In the genomic region with DNA sequence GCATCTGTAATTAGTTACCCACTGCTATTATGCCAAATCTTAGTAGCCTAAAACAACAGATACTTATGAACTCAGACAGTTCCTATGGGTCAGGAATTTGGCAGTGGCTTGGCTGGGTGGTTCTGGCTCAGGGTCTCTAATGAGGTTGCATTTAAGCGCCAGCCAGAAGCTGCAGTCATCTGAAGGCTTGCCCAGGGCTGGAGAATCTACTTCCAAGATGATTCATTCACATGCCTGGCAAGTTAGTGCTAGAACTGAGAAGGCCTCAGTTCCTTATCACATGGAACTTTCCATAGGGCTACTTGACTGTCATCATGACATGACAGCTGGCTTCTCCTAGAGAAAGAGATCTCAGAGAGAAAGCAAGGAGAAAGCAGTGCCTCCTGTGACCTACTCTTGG, we compare ENCODE assay signal across 1 cellular context.
TF ChIP-seq lines count a peak whose summit lies in the region.

No MANE protein-coding gene starts in this region.

TF ChIP-seq in K562, 482 proteins besides CTCF, POLR2A, EP300 and RAD21 (continued from another document and continues in another):
- TF ChIP-seq HNRNPLL (IDR thresholded peaks at IDR 0.05; ENCODE audit: low read depth, low read length, poor library complexity, severe bottlenecking) (no peak), DMBX1 (CRISPR knock-in tag; IDR thresholded peaks at IDR 0.05; ENCODE audit: borderline replicate concordance) (no peak), C11orf30 (IDR thresholded peaks at IDR 0.05; ENCODE audit: low read depth) (peak; percentile 34; the same call in 1 of the 2 replicates), NFRKB (IDR thresholded peaks at IDR 0.05; ENCODE audit: low read depth) (peak; percentile 43; the same call in 1 of the 2 replicates), BRCA1 (IDR thresholded peaks at IDR 0.05) (no peak), BRCA1 (CRISPR knock-in tag; IDR thresholded peaks at IDR 0.05) (no peak), CBX1 (IDR thresholded peaks at IDR 0.05; ENCODE audit: low read depth) (no peak), SIN3B (IDR thresholded peaks at IDR 0.05; ENCODE audit: low read depth) (no peak), MXI1 (IDR thresholded peaks at IDR 0.05; ENCODE audit: low read depth, low read length) (no peak), BACH1 (tag; IDR thresholded peaks at IDR 0.05) (peak; percentile 29; the same call in 1 of the 2 replicates), FOXA3 (CRISPR knock-in tag; conservative IDR thresholded peaks at IDR 0.05 in 1 of 2, IDR thresholded peaks at IDR 0.05 in 1 of 2) (no peak), ZNF76 (CRISPR knock-in tag; IDR thresholded peaks at IDR 0.05; ENCODE audit: borderline replicate concordance) (no peak), KLF16 (IDR thresholded peaks at IDR 0.05) (no peak), ZNF717 (CRISPR knock-in tag; IDR thresholded peaks at IDR 0.05) (no peak), FOSL1 (tag; conservative IDR thresholded peaks at IDR 0.05) (peak; percentile 83), DPF2 (IDR thresholded peaks at IDR 0.05) (peak; percentile 80), SRSF9 (IDR thresholded peaks at IDR 0.05; ENCODE audit: borderline replicate concordance, low read depth, low read length) (no peak), ZNF707 (CRISPR knock-in tag; conservative IDR thresholded peaks at IDR 0.05) (no peak), MED1 (CRISPR knock-in tag; IDR thresholded peaks at IDR 0.05; ENCODE audit: borderline replicate concordance) (no peak), ZFX (CRISPR knock-in tag; IDR thresholded peaks at IDR 0.05) (peak; percentile 36; the same call in 1 of the 2 replicates), ZNF444 (CRISPR knock-in tag; IDR thresholded peaks at IDR 0.05) (no peak), CSDE1 (IDR thresholded peaks at IDR 0.05) (no peak), ZBTB8A (IDR thresholded peaks at IDR 0.05; ENCODE audit: partially characterized antibody) (no peak), DDX20 (tag; IDR thresholded peaks at IDR 0.05; ENCODE audit: low read depth) (no peak), FOXJ3 (CRISPR knock-in tag; IDR thresholded peaks at IDR 0.05) (no peak), PCBP2 (IDR thresholded peaks at IDR 0.05; ENCODE audit: low read depth, low read length, poor library complexity, severe bottlenecking) (no peak), CREM (IDR thresholded peaks at IDR 0.05; ENCODE audit: low read depth) (no peak), EHMT2 (IDR thresholded peaks at IDR 0.05) (peak; percentile 88), SMARCB1 (IDR thresholded peaks at IDR 0.05; ENCODE audit: insufficient read length, low read depth) (no peak), ZNF57 (CRISPR knock-in tag; IDR thresholded peaks at IDR 0.05) (no peak), YBX1 (IDR thresholded peaks at IDR 0.05) (no peak), HDAC3 (IDR thresholded peaks at IDR 0.05; ENCODE audit: borderline replicate concordance, partially characterized antibody) (no peak), ZKSCAN1 (IDR thresholded peaks at IDR 0.05; ENCODE audit: low read depth, low read length) (no peak), KAT7 (CRISPR knock-in tag; IDR thresholded peaks at IDR 0.05; ENCODE audit: borderline replicate concordance) (no peak), ZNF174 (CRISPR knock-in tag; IDR thresholded peaks at IDR 0.05) (no peak), RB1 (IDR thresholded peaks at IDR 0.05; ENCODE audit: low read depth) (no peak)
- TF ChIP-seq, protein P1, sequence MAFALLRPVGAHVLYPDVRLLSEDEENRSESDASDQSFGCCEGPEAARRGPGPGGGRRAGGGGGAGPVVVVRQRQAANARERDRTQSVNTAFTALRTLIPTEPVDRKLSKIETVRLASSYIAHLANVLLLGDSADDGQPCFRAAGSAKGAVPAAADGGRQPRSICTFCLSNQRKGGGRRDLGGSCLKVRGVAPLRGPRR (CRISPR knock-in tag; IDR thresholded peaks at IDR 0.05), result no peak
- TF ChIP-seq, protein P2, sequence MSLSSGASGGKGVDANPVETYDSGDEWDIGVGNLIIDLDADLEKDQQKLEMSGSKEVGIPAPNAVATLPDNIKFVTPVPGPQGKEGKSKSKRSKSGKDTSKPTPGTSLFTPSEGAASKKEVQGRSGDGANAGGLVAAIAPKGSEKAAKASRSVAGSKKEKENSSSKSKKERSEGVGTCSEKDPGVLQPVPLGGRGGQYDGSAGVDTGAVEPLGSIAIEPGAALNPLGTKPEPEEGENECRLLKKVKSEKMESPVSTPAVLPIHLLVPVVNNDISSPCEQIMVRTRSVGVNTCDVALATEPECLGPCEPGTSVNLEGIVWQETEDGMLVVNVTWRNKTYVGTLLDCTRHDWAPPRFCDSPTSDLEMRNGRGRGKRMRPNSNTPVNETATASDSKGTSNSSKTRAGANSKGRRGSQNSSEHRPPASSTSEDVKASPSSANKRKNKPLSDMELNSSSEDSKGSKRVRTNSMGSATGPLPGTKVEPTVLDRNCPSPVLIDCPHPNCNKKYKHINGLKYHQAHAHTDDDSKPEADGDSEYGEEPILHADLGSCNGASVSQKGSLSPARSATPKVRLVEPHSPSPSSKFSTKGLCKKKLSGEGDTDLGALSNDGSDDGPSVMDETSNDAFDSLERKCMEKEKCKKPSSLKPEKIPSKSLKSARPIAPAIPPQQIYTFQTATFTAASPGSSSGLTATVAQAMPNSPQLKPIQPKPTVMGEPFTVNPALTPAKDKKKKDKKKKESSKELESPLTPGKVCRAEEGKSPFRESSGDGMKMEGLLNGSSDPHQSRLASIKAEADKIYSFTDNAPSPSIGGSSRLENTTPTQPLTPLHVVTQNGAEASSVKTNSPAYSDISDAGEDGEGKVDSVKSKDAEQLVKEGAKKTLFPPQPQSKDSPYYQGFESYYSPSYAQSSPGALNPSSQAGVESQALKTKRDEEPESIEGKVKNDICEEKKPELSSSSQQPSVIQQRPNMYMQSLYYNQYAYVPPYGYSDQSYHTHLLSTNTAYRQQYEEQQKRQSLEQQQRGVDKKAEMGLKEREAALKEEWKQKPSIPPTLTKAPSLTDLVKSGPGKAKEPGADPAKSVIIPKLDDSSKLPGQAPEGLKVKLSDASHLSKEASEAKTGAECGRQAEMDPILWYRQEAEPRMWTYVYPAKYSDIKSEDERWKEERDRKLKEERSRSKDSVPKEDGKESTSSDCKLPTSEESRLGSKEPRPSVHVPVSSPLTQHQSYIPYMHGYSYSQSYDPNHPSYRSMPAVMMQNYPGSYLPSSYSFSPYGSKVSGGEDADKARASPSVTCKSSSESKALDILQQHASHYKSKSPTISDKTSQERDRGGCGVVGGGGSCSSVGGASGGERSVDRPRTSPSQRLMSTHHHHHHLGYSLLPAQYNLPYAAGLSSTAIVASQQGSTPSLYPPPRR (CRISPR knock-in tag; IDR thresholded peaks at IDR 0.05; ENCODE audit: borderline replicate concordance), result no peak
- TF ChIP-seq, protein P3, sequence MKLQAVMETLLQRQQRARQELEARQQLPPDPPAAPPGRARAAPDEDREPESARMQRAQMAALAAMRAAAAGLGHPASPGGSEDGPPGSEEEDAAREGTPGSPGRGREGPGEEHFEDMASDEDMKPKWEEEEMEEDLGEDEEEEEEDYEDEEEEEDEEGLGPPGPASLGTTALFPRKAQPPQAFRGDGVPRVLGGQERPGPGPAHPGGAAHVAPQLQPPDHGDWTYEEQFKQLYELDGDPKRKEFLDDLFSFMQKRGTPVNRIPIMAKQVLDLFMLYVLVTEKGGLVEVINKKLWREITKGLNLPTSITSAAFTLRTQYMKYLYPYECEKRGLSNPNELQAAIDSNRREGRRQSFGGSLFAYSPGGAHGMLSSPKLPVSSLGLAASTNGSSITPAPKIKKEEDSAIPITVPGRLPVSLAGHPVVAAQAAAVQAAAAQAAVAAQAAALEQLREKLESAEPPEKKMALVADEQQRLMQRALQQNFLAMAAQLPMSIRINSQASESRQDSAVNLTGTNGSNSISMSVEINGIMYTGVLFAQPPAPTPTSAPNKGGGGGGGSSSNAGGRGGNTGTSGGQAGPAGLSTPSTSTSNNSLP (IDR thresholded peaks at IDR 0.05; ENCODE audit: borderline replicate concordance, low read depth, low read length), result no peak
- TF ChIP-seq, protein P4, sequence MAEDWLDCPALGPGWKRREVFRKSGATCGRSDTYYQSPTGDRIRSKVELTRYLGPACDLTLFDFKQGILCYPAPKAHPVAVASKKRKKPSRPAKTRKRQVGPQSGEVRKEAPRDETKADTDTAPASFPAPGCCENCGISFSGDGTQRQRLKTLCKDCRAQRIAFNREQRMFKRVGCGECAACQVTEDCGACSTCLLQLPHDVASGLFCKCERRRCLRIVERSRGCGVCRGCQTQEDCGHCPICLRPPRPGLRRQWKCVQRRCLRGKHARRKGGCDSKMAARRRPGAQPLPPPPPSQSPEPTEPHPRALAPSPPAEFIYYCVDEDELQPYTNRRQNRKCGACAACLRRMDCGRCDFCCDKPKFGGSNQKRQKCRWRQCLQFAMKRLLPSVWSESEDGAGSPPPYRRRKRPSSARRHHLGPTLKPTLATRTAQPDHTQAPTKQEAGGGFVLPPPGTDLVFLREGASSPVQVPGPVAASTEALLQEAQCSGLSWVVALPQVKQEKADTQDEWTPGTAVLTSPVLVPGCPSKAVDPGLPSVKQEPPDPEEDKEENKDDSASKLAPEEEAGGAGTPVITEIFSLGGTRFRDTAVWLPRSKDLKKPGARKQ (CRISPR knock-in tag; IDR thresholded peaks at IDR 0.05), result no peak
- TF ChIP-seq, protein P5, sequence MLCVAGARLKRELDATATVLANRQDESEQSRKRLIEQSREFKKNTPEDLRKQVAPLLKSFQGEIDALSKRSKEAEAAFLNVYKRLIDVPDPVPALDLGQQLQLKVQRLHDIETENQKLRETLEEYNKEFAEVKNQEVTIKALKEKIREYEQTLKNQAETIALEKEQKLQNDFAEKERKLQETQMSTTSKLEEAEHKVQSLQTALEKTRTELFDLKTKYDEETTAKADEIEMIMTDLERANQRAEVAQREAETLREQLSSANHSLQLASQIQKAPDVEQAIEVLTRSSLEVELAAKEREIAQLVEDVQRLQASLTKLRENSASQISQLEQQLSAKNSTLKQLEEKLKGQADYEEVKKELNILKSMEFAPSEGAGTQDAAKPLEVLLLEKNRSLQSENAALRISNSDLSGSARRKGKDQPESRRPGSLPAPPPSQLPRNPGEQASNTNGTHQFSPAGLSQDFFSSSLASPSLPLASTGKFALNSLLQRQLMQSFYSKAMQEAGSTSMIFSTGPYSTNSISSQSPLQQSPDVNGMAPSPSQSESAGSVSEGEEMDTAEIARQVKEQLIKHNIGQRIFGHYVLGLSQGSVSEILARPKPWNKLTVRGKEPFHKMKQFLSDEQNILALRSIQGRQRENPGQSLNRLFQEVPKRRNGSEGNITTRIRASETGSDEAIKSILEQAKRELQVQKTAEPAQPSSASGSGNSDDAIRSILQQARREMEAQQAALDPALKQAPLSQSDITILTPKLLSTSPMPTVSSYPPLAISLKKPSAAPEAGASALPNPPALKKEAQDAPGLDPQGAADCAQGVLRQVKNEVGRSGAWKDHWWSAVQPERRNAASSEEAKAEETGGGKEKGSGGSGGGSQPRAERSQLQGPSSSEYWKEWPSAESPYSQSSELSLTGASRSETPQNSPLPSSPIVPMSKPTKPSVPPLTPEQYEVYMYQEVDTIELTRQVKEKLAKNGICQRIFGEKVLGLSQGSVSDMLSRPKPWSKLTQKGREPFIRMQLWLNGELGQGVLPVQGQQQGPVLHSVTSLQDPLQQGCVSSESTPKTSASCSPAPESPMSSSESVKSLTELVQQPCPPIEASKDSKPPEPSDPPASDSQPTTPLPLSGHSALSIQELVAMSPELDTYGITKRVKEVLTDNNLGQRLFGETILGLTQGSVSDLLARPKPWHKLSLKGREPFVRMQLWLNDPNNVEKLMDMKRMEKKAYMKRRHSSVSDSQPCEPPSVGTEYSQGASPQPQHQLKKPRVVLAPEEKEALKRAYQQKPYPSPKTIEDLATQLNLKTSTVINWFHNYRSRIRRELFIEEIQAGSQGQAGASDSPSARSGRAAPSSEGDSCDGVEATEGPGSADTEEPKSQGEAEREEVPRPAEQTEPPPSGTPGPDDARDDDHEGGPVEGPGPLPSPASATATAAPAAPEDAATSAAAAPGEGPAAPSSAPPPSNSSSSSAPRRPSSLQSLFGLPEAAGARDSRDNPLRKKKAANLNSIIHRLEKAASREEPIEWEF (CRISPR knock-in tag; IDR thresholded peaks at IDR 0.05), result no peak
- TF ChIP-seq, protein P6, sequence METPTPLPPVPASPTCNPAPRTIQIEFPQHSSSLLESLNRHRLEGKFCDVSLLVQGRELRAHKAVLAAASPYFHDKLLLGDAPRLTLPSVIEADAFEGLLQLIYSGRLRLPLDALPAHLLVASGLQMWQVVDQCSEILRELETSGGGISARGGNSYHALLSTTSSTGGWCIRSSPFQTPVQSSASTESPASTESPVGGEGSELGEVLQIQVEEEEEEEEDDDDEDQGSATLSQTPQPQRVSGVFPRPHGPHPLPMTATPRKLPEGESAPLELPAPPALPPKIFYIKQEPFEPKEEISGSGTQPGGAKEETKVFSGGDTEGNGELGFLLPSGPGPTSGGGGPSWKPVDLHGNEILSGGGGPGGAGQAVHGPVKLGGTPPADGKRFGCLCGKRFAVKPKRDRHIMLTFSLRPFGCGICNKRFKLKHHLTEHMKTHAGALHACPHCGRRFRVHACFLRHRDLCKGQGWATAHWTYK (CRISPR knock-in tag; IDR thresholded peaks at IDR 0.05), result no peak
- TF ChIP-seq, protein P7, sequence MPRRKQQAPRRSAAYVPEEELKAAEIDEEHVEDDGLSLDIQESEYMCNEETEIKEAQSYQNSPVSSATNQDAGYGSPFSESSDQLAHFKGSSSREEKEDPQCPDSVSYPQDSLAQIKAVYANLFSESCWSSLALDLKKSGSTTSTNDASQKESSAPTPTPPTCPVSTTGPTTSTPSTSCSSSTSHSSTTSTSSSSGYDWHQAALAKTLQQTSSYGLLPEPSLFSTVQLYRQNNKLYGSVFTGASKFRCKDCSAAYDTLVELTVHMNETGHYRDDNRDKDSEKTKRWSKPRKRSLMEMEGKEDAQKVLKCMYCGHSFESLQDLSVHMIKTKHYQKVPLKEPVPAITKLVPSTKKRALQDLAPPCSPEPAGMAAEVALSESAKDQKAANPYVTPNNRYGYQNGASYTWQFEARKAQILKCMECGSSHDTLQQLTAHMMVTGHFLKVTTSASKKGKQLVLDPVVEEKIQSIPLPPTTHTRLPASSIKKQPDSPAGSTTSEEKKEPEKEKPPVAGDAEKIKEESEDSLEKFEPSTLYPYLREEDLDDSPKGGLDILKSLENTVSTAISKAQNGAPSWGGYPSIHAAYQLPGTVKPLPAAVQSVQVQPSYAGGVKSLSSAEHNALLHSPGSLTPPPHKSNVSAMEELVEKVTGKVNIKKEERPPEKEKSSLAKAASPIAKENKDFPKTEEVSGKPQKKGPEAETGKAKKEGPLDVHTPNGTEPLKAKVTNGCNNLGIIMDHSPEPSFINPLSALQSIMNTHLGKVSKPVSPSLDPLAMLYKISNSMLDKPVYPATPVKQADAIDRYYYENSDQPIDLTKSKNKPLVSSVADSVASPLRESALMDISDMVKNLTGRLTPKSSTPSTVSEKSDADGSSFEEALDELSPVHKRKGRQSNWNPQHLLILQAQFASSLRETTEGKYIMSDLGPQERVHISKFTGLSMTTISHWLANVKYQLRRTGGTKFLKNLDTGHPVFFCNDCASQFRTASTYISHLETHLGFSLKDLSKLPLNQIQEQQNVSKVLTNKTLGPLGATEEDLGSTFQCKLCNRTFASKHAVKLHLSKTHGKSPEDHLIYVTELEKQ (CRISPR knock-in tag; IDR thresholded peaks at IDR 0.05), result no peak
- TF ChIP-seq, protein P8, sequence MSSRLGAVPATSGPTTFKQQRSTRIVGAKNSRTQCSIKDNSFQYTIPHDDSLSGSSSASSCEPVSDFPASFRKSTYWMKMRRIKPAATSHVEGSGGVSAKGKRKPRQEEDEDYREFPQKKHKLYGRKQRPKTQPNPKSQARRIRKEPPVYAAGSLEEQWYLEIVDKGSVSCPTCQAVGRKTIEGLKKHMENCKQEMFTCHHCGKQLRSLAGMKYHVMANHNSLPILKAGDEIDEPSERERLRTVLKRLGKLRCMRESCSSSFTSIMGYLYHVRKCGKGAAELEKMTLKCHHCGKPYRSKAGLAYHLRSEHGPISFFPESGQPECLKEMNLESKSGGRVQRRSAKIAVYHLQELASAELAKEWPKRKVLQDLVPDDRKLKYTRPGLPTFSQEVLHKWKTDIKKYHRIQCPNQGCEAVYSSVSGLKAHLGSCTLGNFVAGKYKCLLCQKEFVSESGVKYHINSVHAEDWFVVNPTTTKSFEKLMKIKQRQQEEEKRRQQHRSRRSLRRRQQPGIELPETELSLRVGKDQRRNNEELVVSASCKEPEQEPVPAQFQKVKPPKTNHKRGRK (tag; IDR thresholded peaks at IDR 0.05), result no peak
